ENCODE assay signal across 8 cellular contexts in genomic region chr1:81414417-81415087, GRCh38.
A peak's percentile ranks its signal among the peaks of the same experiment; 100 is the strongest.
DNase-seq lines count a peak whose midpoint lies in the region; ATAC-seq and TF ChIP-seq lines count a peak whose summit lies in the region.

No MANE protein-coding gene starts in this region.

- H2AFZ ChIP-seq in OCI-LY1 (ENCODE audit: low read length), result no peak overlapping the region
- H2AFZ ChIP-seq in fibroblast of lung (ENCODE audit: low read length), result no peak overlapping the region
- peak overlapping the region; percentile 30 for H2AFZ ChIP-seq in neural progenitor cell (replicated peaks)

- H3K4me3 Mint-ChIP-seq in neural progenitor cell, result no peak overlapping the region

- peak in 8 of 14 donors; percentile 1 to 31 (median 11) for DNase-seq in C1 segment of cervical spinal cord (lab: John Stamatoyannopoulos, UW)
- DNase-seq in fibroblast of lung (ENCODE audit: low read depth in 2 of 2), result peak in 1 of 2 donors; percentile 66
- peak; percentile 78 for DNase-seq in neural progenitor cell (ENCODE audit: low spot score)
- no peak for DNase-seq in RKO (ENCODE audit: low spot score)
- DNase-seq in amniotic stem cell (lab: John Stamatoyannopoulos, UW), result no peak

- H3K79me2 ChIP-seq in OCI-LY1 (ENCODE audit: insufficient read depth, low read length), result no peaks in the 10 kb centered on the region
- no peaks in the 10 kb centered on the region for H3K79me2 ChIP-seq in fibroblast of lung (ENCODE audit: control insufficient read depth, insufficient read depth, low read length)
- no peaks in the 10 kb centered on the region for H3K79me2 ChIP-seq in neural progenitor cell (ENCODE audit: low read depth)

- TF ChIP-seq CTCF in OCI-LY1 (IDR thresholded peaks at IDR 0.05; ENCODE audit: low read length) (peak; percentile 70), fibroblast of lung (conservative IDR thresholded peaks at IDR 0.05 in 1 of 2, IDR thresholded peaks at IDR 0.05 in 1 of 2; ENCODE audit: low read depth in 1 of 2, low read length in 2 of 2) (peak; percentile 64 to 84), neural progenitor cell (IDR thresholded peaks at IDR 0.05) (peak; percentile 93)

- peak overlapping the region; percentile 68 for H3K27ac Mint-ChIP-seq in neural progenitor cell

- H3K27me3 Mint-ChIP-seq in neural progenitor cell (ENCODE audit: insufficient read depth, low read depth), result peaks cover 3% of the 10 kb centered on the region

- peaks cover 2% of the 10 kb centered on the region for H3K36me3 Mint-ChIP-seq in neural progenitor cell

- ATAC-seq in GM18870 (IDR thresholded peaks at IDR 0.05; ENCODE audit: unreplicated experiment) (peak; percentile 79), HG03025 (IDR thresholded peaks at IDR 0.05; ENCODE audit: low FRiP score, unreplicated experiment) (peak; percentile 92)

- H3K4me2 ChIP-seq in OCI-LY1 (ENCODE audit: low read length), result no peak overlapping the region
- H3K4me2 ChIP-seq in fibroblast of lung (ENCODE audit: extremely low read depth, insufficient read depth, low read length), result no peak overlapping the region
- H3K4me2 ChIP-seq in neural progenitor cell, result no peak overlapping the region

- H3K36me3 ChIP-seq in OCI-LY1 (ENCODE audit: insufficient read depth, low read length) (no peaks in the 10 kb centered on the region), fibroblast of lung (ENCODE audit: control insufficient read depth, insufficient read depth, low read length) (no peaks in the 10 kb centered on the region), neural progenitor cell (no peaks in the 10 kb centered on the region)

- no peaks in the 10 kb centered on the region for H3K4me1 ChIP-seq in OCI-LY1 (ENCODE audit: insufficient read depth, low read length, severe bottlenecking)
- H3K4me1 ChIP-seq in fibroblast of lung (ENCODE audit: control insufficient read depth, extremely low read depth, insufficient read depth, low read length), result no peaks in the 10 kb centered on the region
- H3K4me1 ChIP-seq in neural progenitor cell, result peaks cover 9% of the 10 kb centered on the region

- no peak overlapping the region for H3K9ac ChIP-seq in OCI-LY1 (ENCODE audit: low read length)
- no peak overlapping the region for H3K9ac ChIP-seq in fibroblast of lung (ENCODE audit: insufficient read depth, low read length)
- H3K9ac ChIP-seq in neural progenitor cell, result no peak overlapping the region

- H3K27me3 ChIP-seq in OCI-LY1 (ENCODE audit: insufficient read depth, low read length), result no peaks in the 10 kb centered on the region
- H3K27me3 ChIP-seq in fibroblast of lung (ENCODE audit: control insufficient read depth, insufficient read depth, low read length), result no peaks in the 10 kb centered on the region
- no peaks in the 10 kb centered on the region for H3K27me3 ChIP-seq in neural progenitor cell

- no peaks in the 10 kb centered on the region for H3F3A ChIP-seq in OCI-LY1 (ENCODE audit: insufficient read depth, low read length)
- peaks cover 12% of the 10 kb centered on the region for H3F3A ChIP-seq in neural progenitor cell (ENCODE audit: low read depth)

- H3K9me3 ChIP-seq in OCI-LY1 (ENCODE audit: low read length) (no peaks in the 10 kb centered on the region), fibroblast of lung (ENCODE audit: control insufficient read depth, insufficient read depth, low read depth, low read length) (no peaks in the 10 kb centered on the region), neural progenitor cell (ENCODE audit: low read depth) (no peaks in the 10 kb centered on the region)

- H3K27ac ChIP-seq in OCI-LY1 (ENCODE audit: low read depth, low read length, poor library complexity, severe bottlenecking) (no peak overlapping the region), fibroblast of lung (ENCODE audit: insufficient read depth, low read length) (no peak overlapping the region), neural progenitor cell (no peak overlapping the region)

- peaks cover 25% of the 10 kb centered on the region for H3K4me1 Mint-ChIP-seq in neural progenitor cell

- H4K20me1 ChIP-seq in OCI-LY1 (ENCODE audit: insufficient read depth, low read length), result no peaks in the 10 kb centered on the region
- no peaks in the 10 kb centered on the region for H4K20me1 ChIP-seq in fibroblast of lung (ENCODE audit: control insufficient read depth, extremely low read depth, insufficient read depth, low read length)
- no peaks in the 10 kb centered on the region for H4K20me1 ChIP-seq in neural progenitor cell (ENCODE audit: low read depth)

- no peak overlapping the region for H3K4me3 ChIP-seq in OCI-LY1 (ENCODE audit: low read depth, low read length, poor library complexity, severe bottlenecking)
- H3K4me3 ChIP-seq in fibroblast of lung (replicated peaks in 1 of 4; ENCODE audit: control extremely low read depth in 1 of 4, insufficient read depth in 1 of 4, low read depth in 3 of 4, low read length in 4 of 4), result no peak overlapping the region
- no peak overlapping the region for H3K4me3 ChIP-seq in neural progenitor cell

- H3K9me3 Mint-ChIP-seq in neural progenitor cell, result peaks cover 2% of the 10 kb centered on the region

- H3K9me2 ChIP-seq in OCI-LY1 (ENCODE audit: low read depth, low read length), result no peaks in the 10 kb centered on the region

Comparison
In these comparisons a context has a peak if more than half of its experiments do, and no peak if none do; other contexts are left out.
1. DNase-seq: peak in C1 segment of cervical spinal cord (8 of 14) and neural progenitor cell (single experiment); none in RKO (single experiment) and amniotic stem cell (single experiment).
2. Peak in every context shown above with its lines, with median percentiles within 50 percentile points of each other: CTCF ChIP-seq.